Comparison of ENCODE assay signal across 8 cellular contexts in the genomic region with DNA sequence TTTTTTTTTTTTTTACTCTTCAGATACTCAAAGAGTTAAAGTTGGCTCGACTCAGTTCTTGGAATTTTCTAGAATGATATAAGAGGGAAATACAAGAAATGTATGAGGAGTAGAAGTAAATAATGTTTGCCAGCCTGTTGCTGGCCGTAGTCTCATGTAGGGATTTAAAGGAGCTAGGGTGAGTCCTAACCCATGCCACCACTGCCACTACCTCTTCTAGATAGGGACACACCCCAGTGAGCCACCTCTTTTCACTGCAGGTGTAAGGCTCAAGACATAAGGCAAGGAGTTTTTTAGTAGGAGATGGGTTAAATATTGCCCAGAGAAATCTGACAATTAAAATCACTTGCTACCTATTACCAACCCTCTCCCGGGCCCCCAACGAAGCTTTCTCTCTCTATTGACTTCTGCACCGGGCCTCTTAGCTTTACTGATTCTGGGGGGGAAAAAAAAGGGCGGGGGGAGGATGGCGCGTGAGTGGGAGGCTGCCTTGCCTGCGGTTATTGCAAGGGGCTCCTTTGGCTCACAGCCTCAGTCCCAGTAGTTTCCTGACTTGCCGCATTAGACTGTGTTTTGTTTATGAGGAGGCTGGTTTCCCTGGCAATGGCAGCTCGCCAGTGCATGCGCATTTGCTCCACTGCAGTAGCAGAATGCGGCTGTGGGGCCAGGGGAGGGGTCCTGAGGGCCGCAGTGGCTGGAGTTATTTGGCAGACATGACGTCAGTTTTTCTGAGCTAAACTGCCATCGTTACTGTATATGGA. TPM values are rescaled to one million over a fixed set of nuclear protein-coding genes. Genes with fewer than 3 reads are reported as not detected.
DNase-seq lines count a peak whose midpoint lies in the region; ATAC-seq and TF ChIP-seq lines count a peak whose summit lies in the region.

No MANE protein-coding gene starts in this region.

- H3K4me1 ChIP-seq in fibroblast of lung (ENCODE audit: control insufficient read depth, extremely low read depth, insufficient read depth, low read length) = no peaks in the 10 kb centered on the region

- peaks cover 17% of the 10 kb centered on the region for H3K4me1 Mint-ChIP-seq in neural crest cell

- ATAC-seq in HG02610 (IDR thresholded peaks at IDR 0.05; ENCODE audit: unreplicated experiment) = peak; percentile 49
- ATAC-seq in HG03039 (IDR thresholded peaks at IDR 0.05; ENCODE audit: unreplicated experiment) = no peak
- no peak for ATAC-seq in HG02970 (IDR thresholded peaks at IDR 0.05; ENCODE audit: low FRiP score, unreplicated experiment)
- ATAC-seq in GM21717 (IDR thresholded peaks at IDR 0.05; ENCODE audit: unreplicated experiment) = no peak

- H3K9me3 Mint-ChIP-seq in neural crest cell = no peaks in the 10 kb centered on the region

- no peak overlapping the region for H2AFZ ChIP-seq in fibroblast of lung (ENCODE audit: low read length)

- TF ChIP-seq CTCF in fibroblast of lung (conservative IDR thresholded peaks at IDR 0.05 in 1 of 2, IDR thresholded peaks at IDR 0.05 in 1 of 2; ENCODE audit: low read depth in 1 of 2, low read length in 2 of 2) (no peak), neural crest cell (conservative IDR thresholded peaks at IDR 0.05) (no peak)

- H3K36me3 ChIP-seq in fibroblast of lung (ENCODE audit: control insufficient read depth, insufficient read depth, low read length) = no peaks in the 10 kb centered on the region

- H3K27ac ChIP-seq in fibroblast of lung (ENCODE audit: insufficient read depth, low read length) = peak overlapping the region; percentile 54

- peak overlapping the region; percentile 100 for H3K27ac Mint-ChIP-seq in neural crest cell (ENCODE audit: unreplicated experiment)

- no peak overlapping the region for H3K4me2 ChIP-seq in fibroblast of lung (ENCODE audit: extremely low read depth, insufficient read depth, low read length)

- no peak overlapping the region for H3K4me3 Mint-ChIP-seq in neural crest cell

- H3K79me2 ChIP-seq in fibroblast of lung (ENCODE audit: control insufficient read depth, insufficient read depth, low read length) = no peaks in the 10 kb centered on the region

- no peaks in the 10 kb centered on the region for H4K20me1 ChIP-seq in fibroblast of lung (ENCODE audit: control insufficient read depth, extremely low read depth, insufficient read depth, low read length)

- peak; percentile 1 for DNase-seq in CD1c-positive myeloid dendritic cell (ENCODE audit: extremely low spot score)
- peak; percentile 37 for DNase-seq in activated CD4-positive, alpha-beta T cell treated with anti-CD3 and anti-CD28 coated beads, Interleukin-2, amount 50 U/mL, for 1 hour
- peak; percentile 65 to 89 for DNase-seq in fibroblast of lung (ENCODE audit: low read depth in 2 of 2)
- DNase-seq in neural crest cell (ENCODE audit: low read depth, low spot score) = peak; percentile 54

- no peaks in the 10 kb centered on the region for H3K9me3 ChIP-seq in fibroblast of lung (ENCODE audit: control insufficient read depth, insufficient read depth, low read depth, low read length)

- H3K27me3 ChIP-seq in fibroblast of lung (ENCODE audit: control insufficient read depth, insufficient read depth, low read length) = no peaks in the 10 kb centered on the region

- peak overlapping the region in 2 of 4 experiments; percentile 40 to 51 for H3K4me3 ChIP-seq in fibroblast of lung (replicated peaks in 1 of 4; ENCODE audit: control extremely low read depth in 1 of 4, insufficient read depth in 1 of 4, low read depth in 3 of 4, low read length in 4 of 4)

- no peak overlapping the region for H3K9ac ChIP-seq in fibroblast of lung (ENCODE audit: insufficient read depth, low read length)

- H3K27me3 Mint-ChIP-seq in neural crest cell (ENCODE audit: low read depth) = no peaks in the 10 kb centered on the region

- H3K36me3 Mint-ChIP-seq in neural crest cell (ENCODE audit: low read depth) = no peaks in the 10 kb centered on the region

RNA-seq across cellular contexts. Expression of a gene that starts 3.0 kb away (rescaled TPM):
- total RNA-seq in fibroblast of lung (2.1 and 6.9 TPM in 2 replicates), neural crest cell (243 and 314 TPM in 2 replicates)
- polyA plus RNA-seq in fibroblast of lung = 75.7 and 82.5 TPM in 2 replicates
- 17.9 and 22.4 TPM in 2 replicates for polyA plus RNA-seq in fibroblast of lung (2012)
- 30.0 and 33.6 TPM in 2 replicates for polyA minus RNA-seq in fibroblast of lung (ENCODE audit: low replicate concordance)

Comparison
In these comparisons a context has a peak if more than half of its experiments do, and no peak if none do; other contexts are left out.
1. DNase-seq: peak in every context shown above with its lines; median percentile 77 in fibroblast of lung; 54 in neural crest cell; 37 in activated CD4-positive, alpha-beta T cell treated with anti-CD3 and anti-CD28 coated beads, Interleukin-2, amount 50 U/mL, for 1 hour; 1 in CD1c-positive myeloid dendritic cell.
2. RNA of a gene that starts 3.0 kb away (total RNA-seq): 243 to 314 TPM in neural crest cell; 2.1 to 6.9 TPM in fibroblast of lung; every median in the first group is over 10 times any median in the second.